ENCODE assay signal across 8 cellular contexts in the genomic region with DNA sequence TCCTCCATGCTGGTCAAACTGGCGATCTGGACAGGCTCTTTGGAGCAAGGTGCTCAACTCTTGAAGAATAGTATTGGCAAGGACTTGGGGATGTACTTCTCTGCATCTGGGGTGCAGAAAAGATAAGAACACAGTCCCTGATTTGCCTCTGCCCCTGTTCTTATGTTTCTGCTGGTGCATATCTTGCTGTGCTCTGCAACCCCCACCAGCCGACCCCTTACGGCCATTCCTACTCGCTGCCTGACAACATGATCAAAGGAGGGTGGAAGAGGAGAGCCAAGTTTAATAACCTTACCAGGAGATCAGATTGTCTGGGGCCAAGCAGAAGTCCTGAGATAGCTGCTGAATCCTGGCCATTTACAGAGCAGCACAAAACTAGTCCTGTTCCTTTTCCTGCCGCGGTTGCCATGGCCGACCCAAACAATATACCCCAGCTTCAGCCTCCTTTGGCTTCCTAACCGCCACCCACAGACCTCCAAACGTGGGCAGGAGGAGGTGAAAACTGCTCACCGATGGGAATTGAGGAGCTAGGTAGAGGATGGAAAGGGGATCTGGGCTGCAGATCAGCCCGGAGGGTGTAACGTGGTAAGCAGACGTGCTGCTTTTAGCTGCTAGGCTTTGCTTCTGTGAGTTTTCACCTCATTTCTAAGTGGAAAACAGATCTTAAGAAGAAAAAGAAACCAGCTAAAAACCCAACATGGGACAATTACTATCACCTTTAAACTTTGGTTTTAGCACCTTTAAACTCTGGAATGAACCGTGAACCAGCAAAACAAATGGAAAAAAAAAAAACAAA.
A peak's percentile ranks its signal among the peaks of the same experiment; 100 is the strongest.
DNase-seq lines count a peak whose midpoint lies in the region; ATAC-seq and TF ChIP-seq lines count a peak whose summit lies in the region.

No MANE protein-coding gene starts in this region.

- peak; percentile 48 for DNase-seq in activated T-cell treated with anti-CD3 and anti-CD28 coated beads, Interleukin-2, amount 50 U/mL, for 1 hour
- DNase-seq in activated T-cell treated with anti-CD3 and anti-CD28 coated beads for 4 hours (no peak), memory B cell (ENCODE audit: low spot score in 2 of 2) (no peak), type B pancreatic cell (ENCODE audit: extremely low spot score, unreplicated experiment) (no peak), NCI-H345 treated with DMSO at 0.1 percent for 48 hours (lab: John Stamatoyannopoulos, UW; ENCODE audit: unreplicated experiment) (no peak), epidermal melanocyte (ENCODE audit: insufficient read length, low spot score) (no peak)

- TF ChIP-seq CTCF in brain (conservative IDR thresholded peaks at IDR 0.05) (no peak), type B pancreatic cell (conservative IDR thresholded peaks at IDR 0.05) (no peak)

- H3K27ac Mint-ChIP-seq in brain (peak overlapping the region in 4 of 5 experiments; percentile 15 to 75 (median 32)), memory B cell (peak overlapping the region; percentile 87), type B pancreatic cell (no peak overlapping the region)

- ATAC-seq in memory B cell (ENCODE audit: low read depth) (peak; percentile 66), HG03095 (IDR thresholded peaks at IDR 0.05; ENCODE audit: unreplicated experiment) (no peak)

- H3K36me3 Mint-ChIP-seq in brain (peaks cover 13% of the 10 kb centered on the region), memory B cell (peaks cover 2% of the 10 kb centered on the region), type B pancreatic cell (no peaks in the 10 kb centered on the region)

- H3K9me3 Mint-ChIP-seq in brain (peaks cover 3 to 9% (median 4%) of the 10 kb centered on the region in 5 experiments), memory B cell (no peaks in the 10 kb centered on the region), type B pancreatic cell (no peaks in the 10 kb centered on the region)

- H3K4me1 Mint-ChIP-seq in brain, result peaks cover 61% of the 10 kb centered on the region
- H3K4me1 Mint-ChIP-seq in memory B cell, result peaks cover 45% of the 10 kb centered on the region
- peaks cover 52% of the 10 kb centered on the region for H3K4me1 Mint-ChIP-seq in type B pancreatic cell (ENCODE audit: unreplicated experiment)

- H3K4me3 Mint-ChIP-seq in brain (peak overlapping the region in 4 of 5 experiments; percentile 21 to 63 (median 44)), memory B cell (peak overlapping the region; percentile 86), type B pancreatic cell (peak overlapping the region; percentile 24)

- H3K27me3 Mint-ChIP-seq in brain, result peaks cover 4% of the 10 kb centered on the region
- H3K27me3 Mint-ChIP-seq in memory B cell, result peaks cover 2% of the 10 kb centered on the region
- no peaks in the 10 kb centered on the region for H3K27me3 Mint-ChIP-seq in type B pancreatic cell

Comparison
In these comparisons a context has a peak if more than half of its experiments do, and no peak if none do; other contexts are left out.
1. H3K4me3 Mint-ChIP-seq: peak in every context shown above with its lines; median percentile 86 in memory B cell; 44 in brain; 24 in type B pancreatic cell.